Comparison of ENCODE assay signal across 8 cellular contexts in genomic region chrX:134548844-134549205, GRCh38.
A peak's percentile ranks its signal among the peaks of the same experiment; 100 is the strongest.
DNase-seq lines count a peak whose midpoint lies in the region; ATAC-seq and TF ChIP-seq lines count a peak whose summit lies in the region.

No MANE protein-coding gene starts in this region.

- no peak for TF ChIP-seq CTCF in thoracic aorta (IDR thresholded peaks at IDR 0.05)

- peak overlapping the region; percentile 78 for H3K4me3 ChIP-seq in thoracic aorta

- peaks cover 46% of the 10 kb centered on the region for H3K27me3 Mint-ChIP-seq in activated CD4-positive, alpha-beta T cell treated with anti-CD3 and anti-CD28 coated beads, Interleukin-2, amount 10 ng/mL, durations not matched to agents 7 days and 5 days
- H3K27me3 Mint-ChIP-seq in activated T-helper 2 cell treated with anti-CD3 and anti-CD28 coated beads, Interferon-gamma antibody, Interleukin-2, Interleukin-4, amounts not matched to agents 10 μg/mL and 5 μg/mL and 100 μg/mL, durations not matched to agents 14 hours and 24 hours and 36 hours (ENCODE audit: low read depth), result peaks cover 6% of the 10 kb centered on the region
- peaks cover 18 to 57% (median 25%) of the 10 kb centered on the region in 3 donors for H3K27me3 Mint-ChIP-seq in immature natural killer cell (ENCODE audit: low read depth in 3 of 3)

- ATAC-seq in thoracic aorta (ENCODE audit: insufficient number of reproducible peaks, low FRiP score, low read depth), result no peak
- no peak for ATAC-seq in GM21526 (IDR thresholded peaks at IDR 0.05; ENCODE audit: low FRiP score, unreplicated experiment)

- no peaks in the 10 kb centered on the region for H3K9me3 Mint-ChIP-seq in activated CD4-positive, alpha-beta T cell treated with anti-CD3 and anti-CD28 coated beads, Interleukin-2, amount 10 ng/mL, durations not matched to agents 7 days and 5 days
- H3K9me3 Mint-ChIP-seq in activated T-helper 2 cell treated with anti-CD3 and anti-CD28 coated beads, Interferon-gamma antibody, Interleukin-2, Interleukin-4, amounts not matched to agents 10 μg/mL and 5 μg/mL and 100 μg/mL, durations not matched to agents 14 hours and 24 hours and 36 hours, result no peaks in the 10 kb centered on the region
- peaks cover 0 to 5% (median 0%) of the 10 kb centered on the region in 6 donors for H3K9me3 Mint-ChIP-seq in immature natural killer cell

- intact Hi-C loops in activated T-helper 2 cell treated with anti-CD3 and anti-CD28 coated beads, Interferon-gamma antibody, Interleukin-2, Interleukin-4, amounts not matched to agents 10 μg/mL and 5 μg/mL and 100 μg/mL, durations not matched to agents 14 hours and 24 hours and 36 hours (cut with micrococcal nuclease), result no loop called here

- H3K4me3 Mint-ChIP-seq in activated CD4-positive, alpha-beta T cell treated with anti-CD3 and anti-CD28 coated beads, Interleukin-2, amount 10 ng/mL, durations not matched to agents 7 days and 5 days, result peak overlapping the region; percentile 84
- peak overlapping the region; percentile 89 for H3K4me3 Mint-ChIP-seq in activated T-helper 2 cell treated with anti-CD3 and anti-CD28 coated beads, Interferon-gamma antibody, Interleukin-2, Interleukin-4, amounts not matched to agents 10 μg/mL and 5 μg/mL and 100 μg/mL, durations not matched to agents 14 hours and 24 hours and 36 hours (ENCODE audit: low read depth)
- peak overlapping the region; percentile 78 to 87 (median 86) for H3K4me3 Mint-ChIP-seq in immature natural killer cell

- H3K4me1 Mint-ChIP-seq in activated CD4-positive, alpha-beta T cell treated with anti-CD3 and anti-CD28 coated beads, Interleukin-2, amount 10 ng/mL, durations not matched to agents 7 days and 5 days, result peaks cover 24% of the 10 kb centered on the region
- H3K4me1 Mint-ChIP-seq in activated T-helper 2 cell treated with anti-CD3 and anti-CD28 coated beads, Interferon-gamma antibody, Interleukin-2, Interleukin-4, amounts not matched to agents 10 μg/mL and 5 μg/mL and 100 μg/mL, durations not matched to agents 14 hours and 24 hours and 36 hours (ENCODE audit: low read depth), result peaks cover 21% of the 10 kb centered on the region
- peaks cover 23 to 24% of the 10 kb centered on the region in 2 donors for H3K4me1 Mint-ChIP-seq in immature natural killer cell

- no peak for DNase-seq in activated CD4-positive, alpha-beta T cell treated with anti-CD3 and anti-CD28 coated beads, Interleukin-2, amount 10 ng/mL, durations not matched to agents 7 days and 5 days
- no peak for DNase-seq in activated CD4-positive, alpha-beta T cell treated with anti-CD3 and anti-CD28 coated beads for 1 hour
- DNase-seq in activated T-helper 2 cell treated with anti-CD3 and anti-CD28 coated beads, Interferon-gamma antibody, Interleukin-2, Interleukin-4, amounts not matched to agents 10 μg/mL and 5 μg/mL and 100 μg/mL, durations not matched to agents 14 hours and 24 hours and 36 hours (ENCODE audit: low spot score), result no peak
- DNase-seq in immature natural killer cell (no peak), thoracic aorta (ENCODE audit: low spot score) (no peak), AG20443 (ENCODE audit: low spot score) (no peak)
- DNase-seq in central memory CD4-positive, alpha-beta T cell, result no peak

- H3K9me3 ChIP-seq in thoracic aorta, result no peaks in the 10 kb centered on the region

- peaks cover 5% of the 10 kb centered on the region for H3K36me3 Mint-ChIP-seq in activated CD4-positive, alpha-beta T cell treated with anti-CD3 and anti-CD28 coated beads, Interleukin-2, amount 10 ng/mL, durations not matched to agents 7 days and 5 days (ENCODE audit: low read depth)
- H3K36me3 Mint-ChIP-seq in activated T-helper 2 cell treated with anti-CD3 and anti-CD28 coated beads, Interferon-gamma antibody, Interleukin-2, Interleukin-4, amounts not matched to agents 10 μg/mL and 5 μg/mL and 100 μg/mL, durations not matched to agents 14 hours and 24 hours and 36 hours (ENCODE audit: low read depth), result peaks cover 21% of the 10 kb centered on the region
- H3K36me3 Mint-ChIP-seq in immature natural killer cell, result no peaks in the 10 kb centered on the region

- peaks cover 0 to 18% of the 10 kb centered on the region in 2 donors for H3K4me1 ChIP-seq in thoracic aorta (ENCODE audit: control insufficient read depth in 1 of 2, low read depth in 2 of 2)

- CTCF ChIA-PET in activated CD4-positive, alpha-beta T cell treated with anti-CD3 and anti-CD28 coated beads, Interleukin-2, amount 10 ng/mL, durations not matched to agents 7 days and 5 days (lab: Charles Lee), result no interaction called here

- H3K36me3 ChIP-seq in thoracic aorta, result no peaks in the 10 kb centered on the region

- POLR2A ChIA-PET in activated CD4-positive, alpha-beta T cell treated with anti-CD3 and anti-CD28 coated beads, Interleukin-2, amount 10 ng/mL, durations not matched to agents 7 days and 5 days (lab: Charles Lee), result no interaction called here

- H3K27me3 ChIP-seq in thoracic aorta (replicated peaks; ENCODE audit: insufficient read depth), result no peaks in the 10 kb centered on the region

- peak overlapping the region; percentile 96 for H3K27ac Mint-ChIP-seq in activated CD4-positive, alpha-beta T cell treated with anti-CD3 and anti-CD28 coated beads, Interleukin-2, amount 10 ng/mL, durations not matched to agents 7 days and 5 days
- peak overlapping the region; percentile 97 for H3K27ac Mint-ChIP-seq in activated T-helper 2 cell treated with anti-CD3 and anti-CD28 coated beads, Interferon-gamma antibody, Interleukin-2, Interleukin-4, amounts not matched to agents 10 μg/mL and 5 μg/mL and 100 μg/mL, durations not matched to agents 14 hours and 24 hours and 36 hours
- H3K27ac Mint-ChIP-seq in immature natural killer cell, result no peak overlapping the region

- H3K27ac ChIP-seq in thoracic aorta, result peak overlapping the region in 1 of 2 donors; percentile 19

Comparison
In these comparisons a context has a peak if more than half of its experiments do, and no peak if none do; other contexts are left out.
1. H3K27ac Mint-ChIP-seq: peak in activated CD4-positive, alpha-beta T cell treated with anti-CD3 and anti-CD28 coated beads, Interleukin-2, amount 10 ng/mL, durations not matched to agents 7 days and 5 days (single experiment) and activated T-helper 2 cell treated with anti-CD3 and anti-CD28 coated beads, Interferon-gamma antibody, Interleukin-2, Interleukin-4, amounts not matched to agents 10 μg/mL and 5 μg/mL and 100 μg/mL, durations not matched to agents 14 hours and 24 hours and 36 hours (single experiment); none in immature natural killer cell (0 of 6).
2. Peak in every context shown above with its lines, with median percentiles within 50 percentile points of each other: H3K4me3 Mint-ChIP-seq.